Comparison of ENCODE assay signal across 14 cellular contexts in the genomic region with DNA sequence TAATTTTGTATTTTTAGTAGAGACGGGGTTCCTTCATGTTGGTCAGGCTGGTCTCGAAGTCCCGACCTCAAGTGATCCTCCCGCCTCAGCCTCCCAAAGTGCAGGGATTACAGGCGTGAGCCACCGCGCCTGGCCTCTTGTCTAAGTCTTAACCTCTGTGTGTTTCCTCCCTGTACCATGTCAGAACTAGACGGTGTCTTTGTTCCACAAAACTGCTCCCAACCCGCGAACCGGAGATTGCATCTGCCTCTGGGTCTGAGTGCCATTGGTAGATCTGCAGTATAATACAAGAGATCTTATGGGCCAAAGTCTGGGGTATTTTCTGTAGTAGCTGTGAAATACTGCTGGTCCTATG. TPM values are rescaled to one million over a fixed set of nuclear protein-coding genes. Genes with fewer than 3 reads are reported as not detected.
A peak's percentile ranks its signal among the peaks of the same experiment; 100 is the strongest.
DNase-seq lines count a peak whose midpoint lies in the region; ATAC-seq, FAIRE-seq and TF ChIP-seq lines count a peak whose summit lies in the region.
"Had no signal": no experiment of that assay in that cellular context is flagged by ENCODE, and none has a peak within 500 bp of the region (broad histone marks: within the 10 kb centered on the region; RNA-seq: fewer than 3 reads in every experiment).

No MANE protein-coding gene starts in this region.

- no peaks in the 10 kb centered on the region for H3K27me3 Mint-ChIP-seq in osteocyte (ENCODE audit: unreplicated experiment)

- intact Hi-C loops in K562 (cut with micrococcal nuclease), result loop anchor here (5.0 to 10.0 kb wide), 2 partner anchors 252 to 359 kb away; no protein-coding TSS in a partner anchor

- H3K4me3 ChIP-seq in Karpas-422 (ENCODE audit: low read length) (peak overlapping the region; percentile 88), K562 (peak overlapping the region; percentile 60; the same call in 1 of the 2 replicates)

- no peak for TF ChIP-seq EP300 in K562 (IDR thresholded peaks at IDR 0.05; ENCODE audit: low read length)

- H3K4me3 Mint-ChIP-seq in osteocyte (ENCODE audit: unreplicated experiment), result peak overlapping the region; percentile 95

- H3K9me3 Mint-ChIP-seq in osteocyte (ENCODE audit: unreplicated experiment), result no peaks in the 10 kb centered on the region

- H3K9me2 ChIP-seq in Karpas-422 (replicated peaks; ENCODE audit: insufficient read depth, low read length), result no peaks in the 10 kb centered on the region

- POLR2A ChIA-PET in K562 (lab: Yijun Ruan, JAX), result interaction anchor here (2.3 kb wide), 1 partner anchor 8 kb away, joined by 9 read pairs; a partner anchor contains a TSS

- ATAC-seq in K562 (no peak), HG03039 (IDR thresholded peaks at IDR 0.05; ENCODE audit: unreplicated experiment) (no peak)

- H4K20me1 ChIP-seq in Karpas-422 (ENCODE audit: insufficient read depth, low read depth, low read length) (no peaks in the 10 kb centered on the region), K562 (replicated peaks; ENCODE audit: control insufficient read depth, insufficient read depth, low read length) (no peaks in the 10 kb centered on the region)

- H3K4me2 ChIP-seq in Karpas-422 (ENCODE audit: low read depth, low read length, poor library complexity, severe bottlenecking) (peak overlapping the region; percentile 89), K562 (ENCODE audit: insufficient read depth, low read length) (peak overlapping the region; percentile 34; the same call in 1 of the 2 replicates)

- H3K9me3 ChIP-seq in Karpas-422 (ENCODE audit: low read length), result no peaks in the 10 kb centered on the region
- H3K9me3 ChIP-seq in K562 (replicated peaks; ENCODE audit: control insufficient read depth, insufficient read depth, low read depth, low read length), result 0 out of 2 replicates have a peak, but pooled peaks cover 2% of the 10 kb centered on the region
- H3K9me3 ChIP-seq: adrenal gland had no signal

- no peak overlapping the region for H3K27ac ChIP-seq in Karpas-422 (ENCODE audit: low read length)
- no peak overlapping the region for H3K27ac ChIP-seq in K562 (ENCODE audit: extremely low read depth, low read depth, low read length)

- peak overlapping the region; percentile 63 for H3K27ac Mint-ChIP-seq in osteocyte (ENCODE audit: unreplicated experiment)

- in situ Hi-C loops in K562 (cut with MboI), result no loop called here

- H3K36me3 ChIP-seq in Karpas-422 (ENCODE audit: insufficient read depth, low read length) (peaks cover 12% of the 10 kb centered on the region; the same call in 1 of the 2 replicates), K562 (ENCODE audit: control insufficient read depth, insufficient read depth, low read length) (peaks cover 23% of the 10 kb centered on the region; the same call in 2 of the 3 replicates)
- H3K36me3 ChIP-seq: adrenal gland had no signal

- H3K9me1 ChIP-seq in K562 (ENCODE audit: control insufficient read depth, insufficient read depth, low read length), result no peaks in the 10 kb centered on the region

- FAIRE-seq in K562 (lab: Jason Lieb, UNC), result no peak
- FAIRE-seq: A204.1, keratinocyte had no signal

- no peak for TF ChIP-seq RAD21 in K562 (CRISPR knock-in tag; conservative IDR thresholded peaks at IDR 0.05 in 1 of 2, IDR thresholded peaks at IDR 0.05 in 1 of 2)

- no peak for TF ChIP-seq CTCF in K562 (IDR thresholded peaks at IDR 0.05 in 2 of 3, conservative IDR thresholded peaks at IDR 0.05 in 1 of 3; ENCODE audit: insufficient read depth in 2 of 3, low read depth in 1 of 3, low read length in 3 of 3)
- no peak for TF ChIP-seq CTCF in osteocyte (IDR thresholded peaks at IDR 0.05)

- peaks cover 19% of the 10 kb centered on the region for H3K4me1 Mint-ChIP-seq in osteocyte (ENCODE audit: unreplicated experiment)

- CTCF ChIA-PET in K562 (lab: Yijun Ruan, JAX; ENCODE audit: low intra/inter-chr PET ratio), result no interaction called here

- no peaks in the 10 kb centered on the region for H3K27me3 ChIP-seq in Karpas-422 (ENCODE audit: low read length)
- H3K27me3 ChIP-seq in K562 (ENCODE audit: control insufficient read depth in 2 of 2, insufficient read depth in 2 of 2, low read length in 2 of 2), result no peaks in the 10 kb centered on the region
- H3K27me3 ChIP-seq: adrenal gland had no signal

- peaks cover 2% of the 10 kb centered on the region for H3K36me3 Mint-ChIP-seq in osteocyte (ENCODE audit: unreplicated experiment)

- H3K4me1 ChIP-seq in Karpas-422 (ENCODE audit: low read length) (peaks cover 7% of the 10 kb centered on the region), K562 (replicated peaks in 1 of 2; ENCODE audit: control insufficient read depth in 2 of 2, insufficient read depth in 2 of 2, low read length in 2 of 2) (peaks cover 2 to 10% of the 10 kb centered on the region in 2 experiments; a peak in 4 of 5 replicates)

- no peak overlapping the region for H3K9ac ChIP-seq in Karpas-422 (ENCODE audit: low read length)
- peak overlapping the region; percentile 30 to 71; a peak in 3 of 4 replicates for H3K9ac ChIP-seq in K562 (ENCODE audit: insufficient read depth in 1 of 2, low read depth in 2 of 2, low read length in 2 of 2)

- no peak for TF ChIP-seq POLR2A in K562 (conservative IDR thresholded peaks at IDR 0.05)

- 59% methylated on average over 10 of the region's 11 CpGs for WGBS in K562 (ENCODE audit: insufficient coverage, low coverage, missing lambda C conversion rate)

- H3K79me2 ChIP-seq in Karpas-422 (ENCODE audit: low read length) (peaks cover 34% of the 10 kb centered on the region), K562 (ENCODE audit: control insufficient read depth, insufficient read depth, low read length) (peaks cover 27% of the 10 kb centered on the region)

- BruUV-seq in K562 (replicated peaks; lab: Mats Ljungman, UMichigan), result no TSS peak

- H2AFZ ChIP-seq in Karpas-422 (ENCODE audit: low read length) (no peak overlapping the region), K562 (ENCODE audit: low read depth, low read length) (0 out of 2 replicates have a peak overlapping the region, but pooled peaks have one; percentile 59)

- DNase-seq in NCI-H146 (lab: John Stamatoyannopoulos, UW) (peak; percentile 1), NCI-H146 treated with DMSO at 0.1 percent for 48 hours (lab: John Stamatoyannopoulos, UW; ENCODE audit: unreplicated experiment) (no peak), Karpas-422 (no peak), K562 (ENCODE audit: extremely low read depth in 1 of 4, low spot score in 3 of 4) (no peak), osteocyte (ENCODE audit: extremely low spot score, unreplicated experiment) (no peak), NCI-H2107 (lab: John Stamatoyannopoulos, UW) (no peak), NCI-H82 (lab: John Stamatoyannopoulos, UW) (no peak)
- DNase-seq: KBM-7, NCI-H524, T-helper 9 cell had no signal

RNA-seq across cellular contexts. Expression of a gene that starts 1.3 kb away (rescaled TPM):
- total RNA-seq in Karpas-422 (2014; rRNA removed; shearing (Covaris generic); ENCODE audit: low replicate concordance), result 24.9 and 38.3 TPM in 2 replicates
- total RNA-seq in K562 (2011; cell fraction: chromatin; rRNA removed; ENCODE audit: low replicate concordance), result 36.0 and 96.0 TPM in 2 replicates
- 25.0 and 28.3 TPM in 2 replicates for total RNA-seq in K562 (2011; cell fraction: nucleolus; rRNA removed)
- 55.4 and 95.7 TPM in 2 replicates for total RNA-seq in K562 (2011; cell fraction: nucleoplasm; rRNA removed)
- total RNA-seq in K562 (2014; rRNA removed) (23.7 and 24.3 TPM in 2 replicates), K562 (2014; rRNA removed; fragmentation: Illumina TruSeq; extraction: Trizol) (34.3 and 37.9 TPM in 2 replicates), K562 (2015; rRNA removed; fragmentation: Illumina TruSeq; extraction: Trizol) (25.2 and 26.9 TPM in 2 replicates), K562 (2021) (20.4 and 21.3 TPM in 2 replicates), osteocyte (21.9 and 22.0 TPM in 2 replicates)
- polyA plus RNA-seq in K562 (2011; rRNA removed) (26.5 and 31.2 TPM in 2 replicates), K562 (2014; fragmentation: Illumina TruSeq; extraction: Trizol) (22.2 and 22.3 TPM in 2 replicates), K562 (2014; fragmentation: Nextera tagmentation; extraction: Ambion mirVana) (1 to 10 TPM; 9.3 to 9.8 TPM), K562 (2014; rRNA removed) (22.1 and 28.9 TPM in 2 replicates)
- polyA plus RNA-seq in K562 (2011; cell fraction: cytosol; rRNA removed), result 9.1 and 14.0 TPM in 2 replicates
- 14.5 and 23.4 TPM in 2 replicates for polyA plus RNA-seq in K562 (2011; cell fraction: nucleus; rRNA removed)
- polyA plus RNA-seq in K562 (2012), result 18.6 and 19.5 TPM in 2 replicates
- polyA minus RNA-seq in K562 (2011; rRNA and poly(A)+ RNA removed), result 20.2 and 20.3 TPM in 2 replicates
- 6.8 and 7.4 TPM in 2 replicates for polyA minus RNA-seq in K562 (2011; cell fraction: cytosol; rRNA and poly(A)+ RNA removed)
- polyA minus RNA-seq in K562 (2011; cell fraction: nucleus; rRNA and poly(A)+ RNA removed), result 14.9 and 23.3 TPM in 2 replicates

RNA-seq across cellular contexts. Expression of a gene that starts 8.6 kb away (rescaled TPM):
- 11.4 and 13.1 TPM in 2 replicates for total RNA-seq in Karpas-422 (2014; rRNA removed; shearing (Covaris generic); ENCODE audit: low replicate concordance)
- 3.5 and 11.3 TPM in 2 replicates for total RNA-seq in K562 (2011; cell fraction: chromatin; rRNA removed; ENCODE audit: low replicate concordance)
- total RNA-seq in K562 (2011; cell fraction: nucleolus; rRNA removed), result 2.7 and 4.2 TPM in 2 replicates
- total RNA-seq in K562 (2011; cell fraction: nucleoplasm; rRNA removed), result 4.3 and 6.1 TPM in 2 replicates
- 6.0 and 7.9 TPM in 2 replicates for total RNA-seq in K562 (2014; rRNA removed)
- total RNA-seq in K562 (2014; rRNA removed; fragmentation: Illumina TruSeq; extraction: Trizol), result 14.6 and 15.3 TPM in 2 replicates
- 13.7 and 14.9 TPM in 2 replicates for total RNA-seq in K562 (2015; rRNA removed; fragmentation: Illumina TruSeq; extraction: Trizol)
- total RNA-seq in K562 (2021), result 10.0 and 10.4 TPM in 2 replicates
- polyA plus RNA-seq in K562 (2011; rRNA removed), result 11.2 and 12.7 TPM in 2 replicates
- 3.7 and 6.2 TPM in 2 replicates for polyA plus RNA-seq in K562 (2011; cell fraction: cytosol; rRNA removed)
- polyA plus RNA-seq in K562 (2011; cell fraction: nucleus; rRNA removed), result 4.8 and 7.4 TPM in 2 replicates
- polyA plus RNA-seq in K562 (2012), result 8.1 and 9.2 TPM in 2 replicates
- 13.8 and 16.5 TPM in 2 replicates for polyA plus RNA-seq in K562 (2014; fragmentation: Illumina TruSeq; extraction: Trizol)
- polyA plus RNA-seq in K562 (2014; fragmentation: Nextera tagmentation; extraction: Ambion mirVana), result 10 to 100 TPM in 1 of 2 experiments, 1 to 10 TPM in 1; 7.8 to 12.0 TPM
- polyA plus RNA-seq in K562 (2014; rRNA removed), result 9.5 and 10.6 TPM in 2 replicates
- polyA minus RNA-seq in K562 (2011; rRNA and poly(A)+ RNA removed), result 14.5 and 14.7 TPM in 2 replicates
- 4.4 and 5.4 TPM in 2 replicates for polyA minus RNA-seq in K562 (2011; cell fraction: cytosol; rRNA and poly(A)+ RNA removed)
- 2.6 and 5.4 TPM in 2 replicates for polyA minus RNA-seq in K562 (2011; cell fraction: nucleus; rRNA and poly(A)+ RNA removed)
- 13.9 and 15.4 TPM in 2 replicates for total RNA-seq in osteocyte

RNA-seq across cellular contexts. Expression of a gene that starts 48.8 kb away (rescaled TPM):
- total RNA-seq in Karpas-422 (2014; rRNA removed; shearing (Covaris generic); ENCODE audit: low replicate concordance), result 72.5 and 148 TPM in 2 replicates
- total RNA-seq in K562 (2011; cell fraction: chromatin; rRNA removed; ENCODE audit: low replicate concordance), result 11.6 and 20.0 TPM in 2 replicates
- total RNA-seq in K562 (2011; cell fraction: nucleolus; rRNA removed), result 13.0 and 13.7 TPM in 2 replicates
- 8.9 and 12.2 TPM in 2 replicates for total RNA-seq in K562 (2011; cell fraction: nucleoplasm; rRNA removed)
- total RNA-seq in K562 (2014; rRNA removed) (11.9 and 17.2 TPM in 2 replicates), K562 (2014; rRNA removed; fragmentation: Illumina TruSeq; extraction: Trizol) (4.2 and 5.0 TPM in 2 replicates), K562 (2015; rRNA removed; fragmentation: Illumina TruSeq; extraction: Trizol) (10.6 and 10.8 TPM in 2 replicates), K562 (2021) (16.5 and 17.0 TPM in 2 replicates), osteocyte (14.7 and 17.0 TPM in 2 replicates)
- polyA plus RNA-seq in K562 (2011; rRNA removed) (3.9 and 4.5 TPM in 2 replicates), K562 (2014; fragmentation: Illumina TruSeq; extraction: Trizol) (5.0 and 7.5 TPM in 2 replicates), K562 (2014; fragmentation: Nextera tagmentation; extraction: Ambion mirVana) (under 1 TPM; 0.03 to 0.08 TPM), K562 (2014; rRNA removed) (6.5 and 6.6 TPM in 2 replicates)
- polyA plus RNA-seq in K562 (2011; cell fraction: cytosol; rRNA removed), result 5.1 and 9.0 TPM in 2 replicates
- polyA plus RNA-seq in K562 (2011; cell fraction: nucleus; rRNA removed), result 5.9 and 8.3 TPM in 2 replicates
- 7.8 and 8.4 TPM in 2 replicates for polyA plus RNA-seq in K562 (2012)
- 6.9 and 7.9 TPM in 2 replicates for polyA minus RNA-seq in K562 (2011; rRNA and poly(A)+ RNA removed)
- polyA minus RNA-seq in K562 (2011; cell fraction: cytosol; rRNA and poly(A)+ RNA removed), result 10.2 and 11.9 TPM in 2 replicates
- 5.5 and 9.6 TPM in 2 replicates for polyA minus RNA-seq in K562 (2011; cell fraction: nucleus; rRNA and poly(A)+ RNA removed)
